In genomic region chr15:89399390-89400120, GRCh38 we compare ENCODE assay signal across 1 cellular context.
A peak's percentile ranks its signal among the peaks of the same experiment; 100 is the strongest.
TF ChIP-seq lines count a peak whose summit lies in the region.

No MANE protein-coding gene starts in this region.

TF ChIP-seq in HEK293, 187 proteins besides CTCF, POLR2A, EP300 and RAD21 (continued from another document and continues in another):
- TF ChIP-seq TSHZ1 (tag by site-specific recombination; IDR thresholded peaks at IDR 0.05; ENCODE audit: borderline replicate concordance) (0 out of 2 replicates have a peak, but pooled peaks have one; percentile 23), ZNF561 (tag by site-specific recombination; IDR thresholded peaks at IDR 0.05; ENCODE audit: borderline replicate concordance) (peak; percentile 64; the same call in 1 of the 2 replicates), PRDM4 (tag by site-specific recombination; IDR thresholded peaks at IDR 0.05) (no peak), ZNF76 (tag by site-specific recombination; IDR thresholded peaks at IDR 0.05; ENCODE audit: borderline replicate concordance, low read depth) (peak; percentile 53; the same call in 1 of the 2 replicates), ZBTB26 (tag by site-specific recombination; optimal IDR thresholded peaks at IDR 0.05) (peak; percentile 66), REST (tag by site-specific recombination; IDR thresholded peaks at IDR 0.05) (no peak), WT1 (tag by site-specific recombination; IDR thresholded peaks at IDR 0.05) (peak; percentile 71; the same call in 1 of the 2 replicates), GLI4 (tag by site-specific recombination; IDR thresholded peaks at IDR 0.05) (0 out of 2 replicates have a peak, but pooled peaks have one; percentile 25), IKZF3 (tag by site-specific recombination; IDR thresholded peaks at IDR 0.05) (peak; percentile 64; the same call in 1 of the 2 replicates), ZSCAN16 (tag by site-specific recombination; IDR thresholded peaks at IDR 0.05) (no peak), ZFP69B (tag by site-specific recombination; IDR thresholded peaks at IDR 0.05) (peak; percentile 58; the same call in 1 of the 2 replicates), KLF10 (tag by site-specific recombination; IDR thresholded peaks at IDR 0.05) (0 out of 2 replicates have a peak, but pooled peaks have one; percentile 11), KLF1 (tag by site-specific recombination; IDR thresholded peaks at IDR 0.05) (peak; percentile 46), ZNF629 (tag by site-specific recombination; IDR thresholded peaks at IDR 0.05) (peak; percentile 41), ZNF548 (tag by site-specific recombination; IDR thresholded peaks at IDR 0.05) (no peak), ZNF248 (tag by site-specific recombination; IDR thresholded peaks at IDR 0.05) (no peak), ZNF133 (tag by site-specific recombination; IDR thresholded peaks at IDR 0.05) (no peak), ZSCAN5A (tag by site-specific recombination; IDR thresholded peaks at IDR 0.05) (peak; percentile 62; the same call in 1 of the 2 replicates), SALL2 (tag by site-specific recombination; IDR thresholded peaks at IDR 0.05; ENCODE audit: borderline replicate concordance) (no peak), ZBTB20 (tag by site-specific recombination; IDR thresholded peaks at IDR 0.05) (peak; percentile 69; the same call in 1 of the 2 replicates), ZBTB48 (tag by site-specific recombination; IDR thresholded peaks at IDR 0.05) (peak; percentile 52; the same call in 1 of the 2 replicates), SP2 (tag by site-specific recombination; IDR thresholded peaks at IDR 0.05) (peak; percentile 74), ZNF404 (tag by site-specific recombination; IDR thresholded peaks at IDR 0.05) (no peak), ZNF311 (tag by site-specific recombination; IDR thresholded peaks at IDR 0.05; ENCODE audit: borderline replicate concordance) (no peak), EGR2 (tag by site-specific recombination; IDR thresholded peaks at IDR 0.05; ENCODE audit: low read depth) (0 out of 2 replicates have a peak, but pooled peaks have one; percentile 16), ZNF335 (tag by site-specific recombination; conservative IDR thresholded peaks at IDR 0.05) (peak; percentile 97), ZNF473 (tag by site-specific recombination; IDR thresholded peaks at IDR 0.05) (no peak), ZNF433 (tag by site-specific recombination; IDR thresholded peaks at IDR 0.05; ENCODE audit: low read depth) (no peak), KLF16 (tag by site-specific recombination; IDR thresholded peaks at IDR 0.05) (peak; percentile 27; the same call in 1 of the 2 replicates), ZNF202 (tag by site-specific recombination; IDR thresholded peaks at IDR 0.05; ENCODE audit: borderline replicate concordance) (no peak), ZBTB17 (tag by site-specific recombination; IDR thresholded peaks at IDR 0.05) (peak; percentile 59), ZNF16 (tag by site-specific recombination; IDR thresholded peaks at IDR 0.05; ENCODE audit: low read depth) (no peak), ZBTB11 (tag by site-specific recombination; conservative IDR thresholded peaks at IDR 0.05; ENCODE audit: low read depth) (peak; percentile 88), ZNF521 (tag by site-specific recombination; IDR thresholded peaks at IDR 0.05) (no peak), ZNF501 (tag by site-specific recombination; IDR thresholded peaks at IDR 0.05) (peak; percentile 21; the same call in 1 of the 2 replicates), ZXDB (tag by site-specific recombination; IDR thresholded peaks at IDR 0.05) (peak; percentile 70), ZNF148 (tag by site-specific recombination; IDR thresholded peaks at IDR 0.05; ENCODE audit: borderline replicate concordance) (no peak), ZNF449 (tag by site-specific recombination; IDR thresholded peaks at IDR 0.05) (peak; percentile 37; the same call in 1 of the 2 replicates)
